8 cellular contexts compared by ENCODE assay signal in genomic region chr9:127785023-127785932, GRCh38. TPM values are rescaled to one million over a fixed set of nuclear protein-coding genes. Genes with fewer than 3 reads are reported as not detected.
DNase-seq lines count a peak whose midpoint lies in the region; ATAC-seq and TF ChIP-seq lines count a peak whose summit lies in the region.

No MANE protein-coding gene starts in this region.

- H3K27ac ChIP-seq in upper lobe of left lung = peak overlapping the region; percentile 93 to 98 (median 96)

- H3K9me3 ChIP-seq in adipocyte (ENCODE audit: control insufficient read depth, low read length) (no peaks in the 10 kb centered on the region), upper lobe of left lung (no peaks in the 10 kb centered on the region)

- TF ChIP-seq EP300 in upper lobe of left lung (IDR thresholded peaks at IDR 0.05) = no peak

- TF ChIP-seq CTCF in GM12872 (IDR thresholded peaks at IDR 0.05; ENCODE audit: insufficient read depth, low read depth, low read length) = peak; percentile 80
- TF ChIP-seq CTCF in upper lobe of left lung (IDR thresholded peaks at IDR 0.05) = peak; percentile 94 to 98 (median 97)

- 0 to 3% methylated on average over 15 to 17 of the region's 123 CpGs for WGBS in upper lobe of left lung, 2 donors

- intact Hi-C loops in cardiac septum (cut with DNase I) = loop anchor here (1.0 to 5.0 kb wide), 2 partner anchors 50 to 132 kb away; partner anchors contain the start of genes ST6GALNAC4 and TOR2A
- intact Hi-C loops in posterior cingulate gyrus (cut with DNase I) = loop anchor here (1.0 to 5.0 kb wide), 2 partner anchors 50 to 132 kb away; partner anchors contain the start of genes ST6GALNAC4 and TOR2A

- no peak for TF ChIP-seq POLR2A in upper lobe of left lung (IDR thresholded peaks at IDR 0.05)

- no peaks in the 10 kb centered on the region for H3K27me3 ChIP-seq in adipocyte (replicated peaks; ENCODE audit: control insufficient read depth, insufficient read depth, low read length)
- no peaks in the 10 kb centered on the region for H3K27me3 ChIP-seq in upper lobe of left lung

- DNase-seq in NCI-H1092 (lab: John Stamatoyannopoulos, UW) (peak; percentile 72), SW480 (ENCODE audit: low spot score) (peak; percentile 73), adipocyte (ENCODE audit: low read depth) (peak; percentile 93), cardiac septum (ENCODE audit: low spot score) (peak; percentile 94), posterior cingulate gyrus (peak; percentile 77 to 97 (median 86)), upper lobe of left lung (peak; percentile 89 to 99)

- ATAC-seq in HG02610 (IDR thresholded peaks at IDR 0.05; ENCODE audit: unreplicated experiment) (peak; percentile 52), upper lobe of left lung (ENCODE audit: low FRiP score in 2 of 2) (peak; percentile 82 to 87)

- H3K4me3 ChIP-seq in adipocyte (ENCODE audit: low read length) (peak overlapping the region; percentile 91), upper lobe of left lung (peak overlapping the region; percentile 65 to 100 (median 94))

- H3K4me1 ChIP-seq in adipocyte (ENCODE audit: control insufficient read depth, insufficient read depth, low read length) = peaks cover 31% of the 10 kb centered on the region
- peaks cover 37 to 65% (median 44%) of the 10 kb centered on the region in 4 donors for H3K4me1 ChIP-seq in upper lobe of left lung

- H3K36me3 ChIP-seq in adipocyte (ENCODE audit: control insufficient read depth, insufficient read depth, low read length, severe bottlenecking) (peaks cover 34% of the 10 kb centered on the region), upper lobe of left lung (peaks cover 29 to 37% (median 32%) of the 10 kb centered on the region in 4 donors)

- H3K9ac ChIP-seq in adipocyte (ENCODE audit: low read length) = peak overlapping the region; percentile 99

RNA-seq across cellular contexts. Expression of gene CDK9, which starts 0.6 kb away (rescaled TPM):
- 48.7 TPM for total RNA-seq in cardiac septum
- total RNA-seq in upper lobe of left lung = 100 to 1,000 TPM in 3 of 6 donors, 10 to 100 TPM in 3; 69.8 to 168 (median 106) TPM

RNA-seq across cellular contexts. Expression of gene SH2D3C, which starts 6.8 kb away (rescaled TPM):
- total RNA-seq in cardiac septum = 16.0 TPM
- total RNA-seq in upper lobe of left lung = 10 to 100 TPM; 17.5 to 90.4 (median 37.5) TPM

RNA-seq across cellular contexts. Expression of gene FPGS, which starts 17.4 kb away (rescaled TPM):
- total RNA-seq in cardiac septum = 36.5 TPM
- total RNA-seq in upper lobe of left lung = 100 to 1,000 TPM in 2 of 6 donors, 10 to 100 TPM in 4; 85.1 to 337 (median 95.5) TPM

RNA-seq across cellular contexts. Expression of gene TOR2A, which starts 50.2 kb away (rescaled TPM):
- total RNA-seq in cardiac septum = 4.4 TPM
- 10 to 100 TPM; 11.4 to 27.2 (median 21.0) TPM for total RNA-seq in upper lobe of left lung

Comparison
In these comparisons a context has a peak if more than half of its experiments do, and no peak if none do; other contexts are left out.
1. Peak in every context shown above with its lines: DNase-seq, ATAC-seq, H3K4me3 ChIP-seq and H3K27ac ChIP-seq.